1 cellular context compared by ENCODE assay signal in genomic region chr16:89322381-89323119, GRCh38.
TF ChIP-seq lines count a peak whose summit lies in the region.

No MANE protein-coding gene starts in this region.

TF ChIP-seq in HepG2, 621 proteins besides CTCF, POLR2A, EP300 and RAD21 (continued from another document and continues in another):
- TF ChIP-seq, protein P1, sequence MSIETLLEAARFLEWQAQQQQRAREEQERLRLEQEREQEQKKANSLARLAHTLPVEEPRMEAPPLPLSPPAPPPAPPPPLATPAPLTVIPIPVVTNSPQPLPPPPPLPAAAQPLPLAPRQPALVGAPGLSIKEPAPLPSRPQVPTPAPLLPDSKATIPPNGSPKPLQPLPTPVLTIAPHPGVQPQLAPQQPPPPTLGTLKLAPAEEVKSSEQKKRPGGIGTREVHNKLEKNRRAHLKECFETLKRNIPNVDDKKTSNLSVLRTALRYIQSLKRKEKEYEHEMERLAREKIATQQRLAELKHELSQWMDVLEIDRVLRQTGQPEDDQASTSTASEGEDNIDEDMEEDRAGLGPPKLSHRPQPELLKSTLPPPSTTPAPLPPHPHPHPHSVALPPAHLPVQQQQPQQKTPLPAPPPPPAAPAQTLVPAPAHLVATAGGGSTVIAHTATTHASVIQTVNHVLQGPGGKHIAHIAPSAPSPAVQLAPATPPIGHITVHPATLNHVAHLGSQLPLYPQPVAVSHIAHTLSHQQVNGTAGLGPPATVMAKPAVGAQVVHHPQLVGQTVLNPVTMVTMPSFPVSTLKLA (IDR thresholded peaks at IDR 0.05): 0 out of 2 replicates have a peak, but pooled peaks have one; percentile 14
- no peak for TF ChIP-seq ZNF263 (CRISPR knock-in tag; IDR thresholded peaks at IDR 0.05)
- no peak for TF ChIP-seq SAFB2 (CRISPR knock-in tag; IDR thresholded peaks at IDR 0.05; ENCODE audit: borderline replicate concordance, low read depth)
- TF ChIP-seq NFIC (IDR thresholded peaks at IDR 0.05; ENCODE audit: low read length): no peak
- no peak for TF ChIP-seq ZBTB1 (CRISPR knock-in tag; IDR thresholded peaks at IDR 0.05; ENCODE audit: borderline replicate concordance)
- TF ChIP-seq ZNF12 (CRISPR knock-in tag; IDR thresholded peaks at IDR 0.05): no peak
- no peak for TF ChIP-seq ZNF607 (CRISPR knock-in tag; IDR thresholded peaks at IDR 0.05; ENCODE audit: borderline replicate concordance)
- TF ChIP-seq MTA1 (CRISPR knock-in tag; IDR thresholded peaks at IDR 0.05; ENCODE audit: borderline replicate concordance): peak; percentile 17; the same call in 1 of the 2 replicates
- no peak for TF ChIP-seq KDM5B (CRISPR knock-in tag; IDR thresholded peaks at IDR 0.05; ENCODE audit: borderline replicate concordance)
- no peak for TF ChIP-seq ZBTB43 (CRISPR knock-in tag; conservative IDR thresholded peaks at IDR 0.05)
- no peak for TF ChIP-seq FOXA3 (CRISPR knock-in tag; IDR thresholded peaks at IDR 0.05)
- no peak for TF ChIP-seq NR2F1 (CRISPR knock-in tag; IDR thresholded peaks at IDR 0.05)
- TF ChIP-seq ARNT (IDR thresholded peaks at IDR 0.05): no peak
- no peak for TF ChIP-seq ZNF850 (CRISPR knock-in tag; conservative IDR thresholded peaks at IDR 0.05)
- TF ChIP-seq, protein P2, sequence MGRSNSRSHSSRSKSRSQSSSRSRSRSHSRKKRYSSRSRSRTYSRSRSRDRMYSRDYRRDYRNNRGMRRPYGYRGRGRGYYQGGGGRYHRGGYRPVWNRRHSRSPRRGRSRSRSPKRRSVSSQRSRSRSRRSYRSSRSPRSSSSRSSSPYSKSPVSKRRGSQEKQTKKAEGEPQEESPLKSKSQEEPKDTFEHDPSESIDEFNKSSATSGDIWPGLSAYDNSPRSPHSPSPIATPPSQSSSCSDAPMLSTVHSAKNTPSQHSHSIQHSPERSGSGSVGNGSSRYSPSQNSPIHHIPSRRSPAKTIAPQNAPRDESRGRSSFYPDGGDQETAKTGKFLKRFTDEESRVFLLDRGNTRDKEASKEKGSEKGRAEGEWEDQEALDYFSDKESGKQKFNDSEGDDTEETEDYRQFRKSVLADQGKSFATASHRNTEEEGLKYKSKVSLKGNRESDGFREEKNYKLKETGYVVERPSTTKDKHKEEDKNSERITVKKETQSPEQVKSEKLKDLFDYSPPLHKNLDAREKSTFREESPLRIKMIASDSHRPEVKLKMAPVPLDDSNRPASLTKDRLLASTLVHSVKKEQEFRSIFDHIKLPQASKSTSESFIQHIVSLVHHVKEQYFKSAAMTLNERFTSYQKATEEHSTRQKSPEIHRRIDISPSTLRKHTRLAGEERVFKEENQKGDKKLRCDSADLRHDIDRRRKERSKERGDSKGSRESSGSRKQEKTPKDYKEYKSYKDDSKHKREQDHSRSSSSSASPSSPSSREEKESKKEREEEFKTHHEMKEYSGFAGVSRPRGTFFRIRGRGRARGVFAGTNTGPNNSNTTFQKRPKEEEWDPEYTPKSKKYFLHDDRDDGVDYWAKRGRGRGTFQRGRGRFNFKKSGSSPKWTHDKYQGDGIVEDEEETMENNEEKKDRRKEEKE (IDR thresholded peaks at IDR 0.05): no peak
- no peak for TF ChIP-seq HNF4G (IDR thresholded peaks at IDR 0.05; ENCODE audit: borderline replicate concordance, low read depth, low read length)
- no peak for TF ChIP-seq HNF4G (CRISPR knock-in tag; IDR thresholded peaks at IDR 0.05; ENCODE audit: borderline replicate concordance, low read depth)
- no peak for TF ChIP-seq MED1 (CRISPR knock-in tag; IDR thresholded peaks at IDR 0.05)
- peak; percentile 67 for TF ChIP-seq SAP130 (CRISPR knock-in tag; IDR thresholded peaks at IDR 0.05; ENCODE audit: low read depth)
- TF ChIP-seq ZNF547 (CRISPR knock-in tag; IDR thresholded peaks at IDR 0.05): no peak
- no peak for TF ChIP-seq ZEB1 (IDR thresholded peaks at IDR 0.05; ENCODE audit: insufficient replicate concordance, low read depth)
- TF ChIP-seq, protein P3, sequence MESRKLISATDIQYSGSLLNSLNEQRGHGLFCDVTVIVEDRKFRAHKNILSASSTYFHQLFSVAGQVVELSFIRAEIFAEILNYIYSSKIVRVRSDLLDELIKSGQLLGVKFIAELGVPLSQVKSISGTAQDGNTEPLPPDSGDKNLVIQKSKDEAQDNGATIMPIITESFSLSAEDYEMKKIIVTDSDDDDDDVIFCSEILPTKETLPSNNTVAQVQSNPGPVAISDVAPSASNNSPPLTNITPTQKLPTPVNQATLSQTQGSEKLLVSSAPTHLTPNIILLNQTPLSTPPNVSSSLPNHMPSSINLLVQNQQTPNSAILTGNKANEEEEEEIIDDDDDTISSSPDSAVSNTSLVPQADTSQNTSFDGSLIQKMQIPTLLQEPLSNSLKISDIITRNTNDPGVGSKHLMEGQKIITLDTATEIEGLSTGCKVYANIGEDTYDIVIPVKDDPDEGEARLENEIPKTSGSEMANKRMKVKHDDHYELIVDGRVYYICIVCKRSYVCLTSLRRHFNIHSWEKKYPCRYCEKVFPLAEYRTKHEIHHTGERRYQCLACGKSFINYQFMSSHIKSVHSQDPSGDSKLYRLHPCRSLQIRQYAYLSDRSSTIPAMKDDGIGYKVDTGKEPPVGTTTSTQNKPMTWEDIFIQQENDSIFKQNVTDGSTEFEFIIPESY (CRISPR knock-in tag; IDR thresholded peaks at IDR 0.05): peak; percentile 80
- TF ChIP-seq GFI1 (CRISPR knock-in tag; IDR thresholded peaks at IDR 0.05; ENCODE audit: borderline replicate concordance): no peak
- no peak for TF ChIP-seq FOXM1 (CRISPR knock-in tag; IDR thresholded peaks at IDR 0.05)
- TF ChIP-seq ZNF501 (CRISPR knock-in tag; IDR thresholded peaks at IDR 0.05): no peak
- no peak for TF ChIP-seq DRAP1 (CRISPR knock-in tag; IDR thresholded peaks at IDR 0.05)
- 0 out of 2 replicates have a peak, but pooled peaks have one; percentile 25 for TF ChIP-seq ZNF326 (CRISPR knock-in tag; IDR thresholded peaks at IDR 0.05; ENCODE audit: borderline replicate concordance)
- no peak for TF ChIP-seq JUN (CRISPR knock-in tag; IDR thresholded peaks at IDR 0.05)
- no peak for TF ChIP-seq ZNF235 (CRISPR knock-in tag; IDR thresholded peaks at IDR 0.05; ENCODE audit: borderline replicate concordance)
- TF ChIP-seq, protein P4, sequence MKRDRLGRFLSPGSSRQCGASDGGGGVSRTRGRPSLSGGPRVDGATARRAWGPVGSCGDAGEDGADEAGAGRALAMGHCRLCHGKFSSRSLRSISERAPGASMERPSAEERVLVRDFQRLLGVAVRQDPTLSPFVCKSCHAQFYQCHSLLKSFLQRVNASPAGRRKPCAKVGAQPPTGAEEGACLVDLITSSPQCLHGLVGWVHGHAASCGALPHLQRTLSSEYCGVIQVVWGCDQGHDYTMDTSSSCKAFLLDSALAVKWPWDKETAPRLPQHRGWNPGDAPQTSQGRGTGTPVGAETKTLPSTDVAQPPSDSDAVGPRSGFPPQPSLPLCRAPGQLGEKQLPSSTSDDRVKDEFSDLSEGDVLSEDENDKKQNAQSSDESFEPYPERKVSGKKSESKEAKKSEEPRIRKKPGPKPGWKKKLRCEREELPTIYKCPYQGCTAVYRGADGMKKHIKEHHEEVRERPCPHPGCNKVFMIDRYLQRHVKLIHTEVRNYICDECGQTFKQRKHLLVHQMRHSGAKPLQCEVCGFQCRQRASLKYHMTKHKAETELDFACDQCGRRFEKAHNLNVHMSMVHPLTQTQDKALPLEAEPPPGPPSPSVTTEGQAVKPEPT (CRISPR knock-in tag; IDR thresholded peaks at IDR 0.05; ENCODE audit: low read depth): no peak
- no peak for TF ChIP-seq RBM39 (IDR thresholded peaks at IDR 0.05; ENCODE audit: low read depth, low read length, poor library complexity, severe bottlenecking)
- TF ChIP-seq HIVEP1 (CRISPR knock-in tag; IDR thresholded peaks at IDR 0.05): 0 out of 2 replicates have a peak, but pooled peaks have one; percentile 7
- TF ChIP-seq ZNF546 (CRISPR knock-in tag; conservative IDR thresholded peaks at IDR 0.05): no peak
- no peak for TF ChIP-seq ZFYVE20 (CRISPR knock-in tag; IDR thresholded peaks at IDR 0.05; ENCODE audit: borderline replicate concordance, low read depth)
- TF ChIP-seq ZKSCAN8 (CRISPR knock-in tag; IDR thresholded peaks at IDR 0.05; ENCODE audit: borderline replicate concordance): 0 out of 2 replicates have a peak, but pooled peaks have one; percentile 12
- TF ChIP-seq NPAS2 (CRISPR knock-in tag; IDR thresholded peaks at IDR 0.05; ENCODE audit: borderline replicate concordance): no peak
- peak; percentile 50 for TF ChIP-seq ARID5B (CRISPR knock-in tag; IDR thresholded peaks at IDR 0.05)
- no peak for TF ChIP-seq NFE2 (CRISPR knock-in tag; IDR thresholded peaks at IDR 0.05)
- no peak for TF ChIP-seq ZNF629 (CRISPR knock-in tag; conservative IDR thresholded peaks at IDR 0.05)
- no peak for TF ChIP-seq HCFC1 (IDR thresholded peaks at IDR 0.05; ENCODE audit: low read depth, low read length)
- TF ChIP-seq AGO2 (optimal IDR thresholded peaks at IDR 0.05; ENCODE audit: low read depth, low read length): peak; percentile 44
- no peak for TF ChIP-seq NFRKB (IDR thresholded peaks at IDR 0.05)
- TF ChIP-seq HDAC6 (IDR thresholded peaks at IDR 0.05; ENCODE audit: low read depth, low read length): no peak
- TF ChIP-seq ZNF180 (CRISPR knock-in tag; IDR thresholded peaks at IDR 0.05; ENCODE audit: borderline replicate concordance, low read depth): no peak
- TF ChIP-seq ZNF768 (CRISPR knock-in tag; IDR thresholded peaks at IDR 0.05): no peak; the same call in 1 of the 2 replicates
- peak; percentile 52; the same call in 1 of the 2 replicates for TF ChIP-seq ZFP82 (CRISPR knock-in tag; IDR thresholded peaks at IDR 0.05; ENCODE audit: borderline replicate concordance)
- TF ChIP-seq TCF7L2 (IDR thresholded peaks at IDR 0.05; ENCODE audit: low read depth, low read length): no peak
- TF ChIP-seq, protein P5, sequence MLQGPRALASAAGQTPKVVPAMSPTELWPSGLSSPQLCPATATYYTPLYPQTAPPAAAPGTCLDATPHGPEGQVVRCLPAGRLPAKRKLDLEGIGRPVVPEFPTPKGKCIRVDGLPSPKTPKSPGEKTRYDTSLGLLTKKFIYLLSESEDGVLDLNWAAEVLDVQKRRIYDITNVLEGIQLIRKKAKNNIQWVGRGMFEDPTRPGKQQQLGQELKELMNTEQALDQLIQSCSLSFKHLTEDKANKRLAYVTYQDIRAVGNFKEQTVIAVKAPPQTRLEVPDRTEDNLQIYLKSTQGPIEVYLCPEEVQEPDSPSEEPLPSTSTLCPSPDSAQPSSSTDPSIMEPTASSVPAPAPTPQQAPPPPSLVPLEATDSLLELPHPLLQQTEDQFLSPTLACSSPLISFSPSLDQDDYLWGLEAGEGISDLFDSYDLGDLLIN (CRISPR knock-in tag; IDR thresholded peaks at IDR 0.05; ENCODE audit: borderline replicate concordance): no peak
- no peak for TF ChIP-seq ZNF280B (CRISPR knock-in tag; IDR thresholded peaks at IDR 0.05; ENCODE audit: borderline replicate concordance)
- TF ChIP-seq ZBTB8A (CRISPR knock-in tag; IDR thresholded peaks at IDR 0.05; ENCODE audit: borderline replicate concordance, low read depth): no peak
- TF ChIP-seq SRSF9 (IDR thresholded peaks at IDR 0.05; ENCODE audit: borderline replicate concordance, insufficient read depth, low read depth, low read length, poor library complexity, severe bottlenecking): no peak
